ENCODE assay signal across 9 cellular contexts in the genomic region with DNA sequence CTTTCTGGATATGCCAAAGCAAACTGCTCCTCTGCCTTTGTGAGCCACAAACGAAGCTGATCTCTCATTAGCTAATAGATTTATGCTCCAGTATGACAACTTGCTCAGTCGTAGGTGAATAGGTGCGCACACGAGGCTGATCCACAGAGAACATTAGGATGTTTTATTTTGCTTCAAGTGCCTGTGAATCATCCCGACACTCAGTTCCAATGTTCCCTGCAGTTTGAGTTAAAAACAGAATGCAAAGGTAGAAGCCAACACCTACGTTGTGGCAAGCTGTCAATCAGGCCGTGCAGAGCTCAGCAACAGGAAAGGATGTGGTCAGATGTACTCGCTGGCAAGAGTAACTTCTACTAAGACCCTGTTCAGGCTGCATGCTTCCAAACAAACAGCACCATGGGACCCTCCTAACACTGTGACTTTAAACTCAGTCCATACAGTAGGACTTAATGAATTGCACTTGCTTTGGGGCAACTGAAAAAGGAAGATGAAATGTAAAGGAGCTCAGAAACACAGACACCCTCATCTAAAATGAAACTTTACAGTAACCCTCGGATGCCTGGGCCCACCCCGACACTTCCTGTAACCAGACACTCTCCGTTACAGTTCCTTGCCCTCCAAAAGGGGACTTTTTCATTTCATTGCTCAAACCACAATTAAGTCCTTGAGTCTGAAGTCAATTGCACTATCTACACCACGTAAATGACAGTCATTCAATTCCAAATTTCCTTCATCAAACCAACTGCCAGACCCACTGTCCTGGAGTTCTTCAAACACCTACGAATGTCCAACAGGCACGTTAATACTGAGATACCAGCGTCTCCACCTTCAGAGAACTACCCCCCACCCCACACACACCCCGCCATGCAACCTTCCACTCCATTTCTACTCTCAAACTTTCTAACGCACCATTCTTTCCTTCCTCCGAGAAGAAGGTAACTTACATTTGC. TPM values are rescaled to one million over a fixed set of nuclear protein-coding genes. Genes with fewer than 3 reads are reported as not detected.
DNase-seq lines count a peak whose midpoint lies in the region; ATAC-seq lines count a peak whose summit lies in the region.
"Had no signal": no experiment of that assay in that cellular context is flagged by ENCODE, and none has a peak within 500 bp of the region (broad histone marks: within the 10 kb centered on the region; RNA-seq: fewer than 3 reads in every experiment).

No MANE protein-coding gene starts in this region.

- no peaks in the 10 kb centered on the region for H3K27me3 ChIP-seq in right cardiac atrium (ENCODE audit: control insufficient read depth, insufficient read depth)

- DNase-seq in DMS 273 (lab: John Stamatoyannopoulos, UW; ENCODE audit: unreplicated experiment): peak; percentile 37
- DNase-seq in DMS 273 treated with DMSO at 0.1 percent for 48 hours (lab: John Stamatoyannopoulos, UW): no peak
- DNase-seq in NCI-H128 (lab: John Stamatoyannopoulos, UW; ENCODE audit: unreplicated experiment): peak; percentile 36
- DNase-seq in activated CD8-positive, alpha-beta T cell treated with anti-CD3 and anti-CD28 coated beads, Interleukin-2, amount 10 ng/mL, durations not matched to agents 7 days and 5 days: peak; percentile 87
- no peak for DNase-seq in right cardiac atrium
- peak; percentile 40 to 57 for DNase-seq in stimulated activated CD4-positive, alpha-beta T cell treated with anti-CD3 and anti-CD28 coated beads, Interleukin-12 subunit alpha, Interleukin-12 subunit beta, amount 100 ng/mL, for 24 hours (ENCODE audit: low read depth in 2 of 2)
- no peak for DNase-seq in NCI-H2196 treated with DMSO at 0.1 percent for 48 hours (lab: John Stamatoyannopoulos, UW; ENCODE audit: unreplicated experiment)

- H3K27me3 Mint-ChIP-seq in activated CD8-positive, alpha-beta T cell treated with anti-CD3 and anti-CD28 coated beads, Interleukin-2, amount 10 ng/mL, durations not matched to agents 7 days and 5 days (ENCODE audit: low read depth): peaks cover 6% of the 10 kb centered on the region

- POLR2A ChIA-PET in activated CD8-positive, alpha-beta T cell treated with anti-CD3 and anti-CD28 coated beads, Interleukin-2, amount 10 ng/mL, durations not matched to agents 7 days and 5 days (lab: Charles Lee): interaction anchor here (0.7 to 8.3 kb wide), 30 partner anchors 12 to 690 kb away, joined by 3 to 65 read pairs (median 5); partner anchors contain the start of genes ATXN3, GPR68 and PPP4R3A

- H3K9me3 ChIP-seq in right cardiac atrium (ENCODE audit: control insufficient read depth, low read length): no peaks in the 10 kb centered on the region

- no peak overlapping the region for H3K27ac ChIP-seq in right cardiac atrium (ENCODE audit: low read length)
- H3K27ac ChIP-seq: 22Rv1 had no signal

- WGBS in right cardiac atrium: 47% methylated on average over 18 of the region's 18 CpGs

- H3K36me3 Mint-ChIP-seq in activated CD8-positive, alpha-beta T cell treated with anti-CD3 and anti-CD28 coated beads, Interleukin-2, amount 10 ng/mL, durations not matched to agents 7 days and 5 days (ENCODE audit: low read depth): peaks cover 50% of the 10 kb centered on the region

- CTCF ChIA-PET in activated CD8-positive, alpha-beta T cell treated with anti-CD3 and anti-CD28 coated beads, Interleukin-2, amount 10 ng/mL, durations not matched to agents 7 days and 5 days (lab: Charles Lee): interaction anchor here (1.0 to 10.5 kb wide), 11 partner anchors 11 to 172 kb away, joined by 4 to 233 read pairs (median 8); partner anchors contain the start of gene GPR68

- intact Hi-C loops in right cardiac atrium (cut with DNase I): loop anchor here in 1 of 4 donors (2.0 kb wide), 1 partner anchor 91 kb away; no protein-coding TSS in a partner anchor

- no peaks in the 10 kb centered on the region for H3K9me3 Mint-ChIP-seq in activated CD8-positive, alpha-beta T cell treated with anti-CD3 and anti-CD28 coated beads, Interleukin-2, amount 10 ng/mL, durations not matched to agents 7 days and 5 days (ENCODE audit: insufficient read depth)

- no peaks in the 10 kb centered on the region for H3K4me1 ChIP-seq in right cardiac atrium (ENCODE audit: control insufficient read depth, insufficient read depth, low read length)

- peak overlapping the region; percentile 99 for H3K27ac Mint-ChIP-seq in activated CD8-positive, alpha-beta T cell treated with anti-CD3 and anti-CD28 coated beads, Interleukin-2, amount 10 ng/mL, durations not matched to agents 7 days and 5 days

- H3K4me3 ChIP-seq in right cardiac atrium (ENCODE audit: low read length): peak overlapping the region; percentile 80

- ATAC-seq in HG02623 (IDR thresholded peaks at IDR 0.05; ENCODE audit: unreplicated experiment) (peak; percentile 42), right cardiac atrium (no peak)
- ATAC-seq in activated CD8-positive, alpha-beta T cell treated with anti-CD3 and anti-CD28 coated beads, Interleukin-2, amount 10 ng/mL, durations not matched to agents 7 days and 5 days: peak; percentile 61

- H3K4me3 Mint-ChIP-seq in activated CD8-positive, alpha-beta T cell treated with anti-CD3 and anti-CD28 coated beads, Interleukin-2, amount 10 ng/mL, durations not matched to agents 7 days and 5 days: peak overlapping the region; percentile 97

- H3K4me1 Mint-ChIP-seq in activated CD8-positive, alpha-beta T cell treated with anti-CD3 and anti-CD28 coated beads, Interleukin-2, amount 10 ng/mL, durations not matched to agents 7 days and 5 days (ENCODE audit: low read depth): peaks cover 51% of the 10 kb centered on the region

RNA-seq across cellular contexts. Expression of gene CCDC88C, which starts 1.6 kb away (rescaled TPM):
- 100 to 1,000 TPM; 147 to 153 TPM for total RNA-seq in activated CD8-positive, alpha-beta T cell treated with anti-CD3 and anti-CD28 coated beads, Interleukin-2, amount 10 ng/mL, durations not matched to agents 7 days and 5 days
- total RNA-seq in right cardiac atrium: 1 to 10 TPM; 2.5 to 5.4 (median 4.8) TPM
- polyA plus RNA-seq in right cardiac atrium: 2.5 TPM

Comparison
In these comparisons a context has a peak if more than half of its experiments do, and no peak if none do; other contexts are left out.
1. DNase-seq: peak in DMS 273 (single experiment), NCI-H128 (single experiment), activated CD8-positive, alpha-beta T cell treated with anti-CD3 and anti-CD28 coated beads, Interleukin-2, amount 10 ng/mL, durations not matched to agents 7 days and 5 days (single experiment) and stimulated activated CD4-positive, alpha-beta T cell treated with anti-CD3 and anti-CD28 coated beads, Interleukin-12 subunit alpha, Interleukin-12 subunit beta, amount 100 ng/mL, for 24 hours (2 of 2); none in DMS 273 treated with DMSO at 0.1 percent for 48 hours (single experiment), right cardiac atrium (0 of 3) and NCI-H2196 treated with DMSO at 0.1 percent for 48 hours (single experiment).
2. ATAC-seq: peak in HG02623 (single experiment) and activated CD8-positive, alpha-beta T cell treated with anti-CD3 and anti-CD28 coated beads, Interleukin-2, amount 10 ng/mL, durations not matched to agents 7 days and 5 days (single experiment); none in right cardiac atrium (0 of 2).
3. RNA of gene CCDC88C, which starts 1.6 kb away (total RNA-seq): 147 to 153 TPM in activated CD8-positive, alpha-beta T cell treated with anti-CD3 and anti-CD28 coated beads, Interleukin-2, amount 10 ng/mL, durations not matched to agents 7 days and 5 days; 2.5 to 5.4 TPM in right cardiac atrium; every median in the first group is over 10 times any median in the second.